1 cellular context compared by ENCODE assay signal in the genomic region with DNA sequence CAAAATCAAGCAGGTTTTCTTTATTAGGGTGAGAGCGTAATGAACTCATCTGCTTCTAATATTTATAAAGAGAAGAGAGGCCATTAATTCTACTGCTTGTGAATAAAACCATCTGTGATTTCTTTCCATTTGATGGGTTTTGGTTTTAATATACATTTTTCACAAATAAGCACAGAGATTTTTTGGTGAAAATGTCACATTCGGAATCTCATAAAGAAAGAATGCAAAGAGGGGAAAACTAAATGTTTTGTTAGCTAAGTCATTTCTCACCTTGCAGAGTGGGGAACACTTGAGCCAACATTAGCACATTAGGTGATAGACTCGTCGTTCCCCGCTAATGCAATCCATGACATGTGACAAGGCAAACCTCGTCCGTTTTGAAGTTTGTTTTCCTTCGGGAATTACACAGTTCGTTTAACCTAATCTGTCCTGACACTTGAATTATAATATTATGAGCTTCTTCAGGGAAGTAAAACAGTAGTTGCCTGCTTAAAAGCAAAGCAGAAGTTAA.
TF ChIP-seq lines count a peak whose summit lies in the region.

No MANE protein-coding gene starts in this region.

TF ChIP-seq in K562, 482 proteins besides CTCF, POLR2A, EP300 and RAD21 (continued from another document):
- TF ChIP-seq REST (CRISPR knock-in tag; IDR thresholded peaks at IDR 0.05; ENCODE audit: low read depth), result no peak
- no peak for TF ChIP-seq PCBP2 (IDR thresholded peaks at IDR 0.05; ENCODE audit: low read depth, low read length, poor library complexity, severe bottlenecking)
- TF ChIP-seq MEF2D (tag; conservative IDR thresholded peaks at IDR 0.05; ENCODE audit: low read depth), result no peak
- TF ChIP-seq RUNX1 (IDR thresholded peaks at IDR 0.05; ENCODE audit: low read depth), result no peak
- TF ChIP-seq GABPA (tag; conservative IDR thresholded peaks at IDR 0.05; ENCODE audit: low read depth), result no peak
- TF ChIP-seq CBX8 (IDR thresholded peaks at IDR 0.05; ENCODE audit: borderline replicate concordance, extremely low read depth, low read depth, low read length, poor library complexity, severe bottlenecking), result peak; percentile 91
